In genomic region chr1:26221094-26221493, GRCh38 we compare ENCODE assay signal across 32 cellular contexts. TPM values are rescaled to one million over a fixed set of nuclear protein-coding genes. Genes with fewer than 3 reads are reported as not detected.
"Had no signal": no experiment of that assay in that cellular context is flagged by ENCODE, and none has a peak within 500 bp of the region (broad histone marks: within the 10 kb centered on the region; RNA-seq: fewer than 3 reads in every experiment).

No MANE protein-coding gene starts in this region.

- FAIRE-seq: kidney, pancreas had no signal

- H2AFZ ChIP-seq: hepatocyte had no signal

- H3K9me3 Mint-ChIP-seq: dendritic cell treated with granulocyte-macrophage colony-stimulating factor and Interleukin-4, amounts not matched to agents 40 ng/mL and 50 ng/mL, for 4 days; endodermal cell; memory B cell; naive B cell; natural killer cell treated with Interleukin-12 subunit alpha and Interleukin-12 subunit beta and Interleukin-15 and Interleukin-18, amount 100 ng/mL, for 72 hours; neural crest cell; stimulated activated naive B cell treated with anti-CD40 and anti-IgM and Interleukin-4, amounts not matched to agents 10 μg/mL and 1 μg/mL and 100 μg/mL, for 72 hours; stimulated activated naive CD8-positive, alpha-beta T cell treated with anti-CD3 and anti-CD28 coated beads, Interleukin-15, Interleukin-2, amounts not matched to agents 100 ng/mL and 50 ng/mL, for 24 hours had no signal

- H3K36me3 ChIP-seq: colonic mucosa, gastroesophageal sphincter, heart left ventricle, neutrophil, pancreas, prostate gland, right atrium auricular region, sigmoid colon, spleen, transverse colon, upper lobe of right lung, uterus had no signal

- H3K27ac Mint-ChIP-seq: dendritic cell treated with granulocyte-macrophage colony-stimulating factor and Interleukin-4, amounts not matched to agents 40 ng/mL and 50 ng/mL, for 4 days; endodermal cell; memory B cell; naive B cell; natural killer cell treated with Interleukin-12 subunit alpha and Interleukin-12 subunit beta and Interleukin-15 and Interleukin-18, amount 100 ng/mL, for 72 hours; stimulated activated naive B cell treated with anti-CD40 and anti-IgM and Interleukin-4, amounts not matched to agents 10 μg/mL and 1 μg/mL and 100 μg/mL, for 72 hours; stimulated activated naive CD8-positive, alpha-beta T cell treated with anti-CD3 and anti-CD28 coated beads, Interleukin-15, Interleukin-2, amounts not matched to agents 100 ng/mL and 50 ng/mL, for 24 hours had no signal

- H3K79me2 ChIP-seq: hepatocyte had no signal

- ATAC-seq: esophagus mucosa; foreskin keratinocyte; gastroesophageal sphincter; heart left ventricle; left lobe of liver; natural killer cell treated with Interleukin-12 subunit alpha and Interleukin-12 subunit beta and Interleukin-15 and Interleukin-18, amount 100 ng/mL, for 72 hours; pancreas; stimulated activated naive B cell treated with anti-CD40 and anti-IgM and Interleukin-4, amounts not matched to agents 10 μg/mL and 1 μg/mL and 100 μg/mL, for 72 hours; upper lobe of right lung had no signal

- H3K4me1 ChIP-seq: colonic mucosa, foreskin keratinocyte, prostate gland, uterus had no signal

- H3K4me2 ChIP-seq: hepatocyte had no signal

- H3K4me3 Mint-ChIP-seq: dendritic cell treated with granulocyte-macrophage colony-stimulating factor and Interleukin-4, amounts not matched to agents 40 ng/mL and 50 ng/mL, for 4 days; endodermal cell; memory B cell; natural killer cell treated with Interleukin-12 subunit alpha and Interleukin-12 subunit beta and Interleukin-15 and Interleukin-18, amount 100 ng/mL, for 72 hours; neural crest cell; stimulated activated naive B cell treated with anti-CD40 and anti-IgM and Interleukin-4, amounts not matched to agents 10 μg/mL and 1 μg/mL and 100 μg/mL, for 72 hours; stimulated activated naive CD8-positive, alpha-beta T cell treated with anti-CD3 and anti-CD28 coated beads, Interleukin-15, Interleukin-2, amounts not matched to agents 100 ng/mL and 50 ng/mL, for 24 hours had no signal

- DNase-seq: colonic mucosa; effector CD8-positive, alpha-beta T cell; endodermal cell; foreskin keratinocyte; heart left ventricle; kidney; naive B cell; pancreas; spleen; stimulated activated naive B cell treated with anti-CD40 and anti-IgM and Interleukin-4, amounts not matched to agents 10 μg/mL and 1 μg/mL and 100 μg/mL, for 72 hours; transverse colon; upper lobe of right lung; uterus had no signal

- H3K4me3 ChIP-seq: colonic mucosa, gastroesophageal sphincter, heart left ventricle, hepatocyte, lung, pancreas, prostate gland, right atrium auricular region, sigmoid colon, skin epidermis, spleen, transverse colon, upper lobe of right lung, uterus had no signal

- H3K27me3 ChIP-seq: colonic mucosa, hepatocyte, pancreas, right atrium auricular region, uterus had no signal

- H3K9me3 ChIP-seq: colonic mucosa, gastroesophageal sphincter, heart left ventricle, neutrophil, pancreas, prostate gland, right atrium auricular region, sigmoid colon, spleen, transverse colon, upper lobe of right lung, uterus had no signal

- H3K27ac ChIP-seq: colonic mucosa, epithelial cell of prostate, foreskin keratinocyte, gastroesophageal sphincter, heart left ventricle, hepatocyte, neutrophil, pancreas, prostate gland, right atrium auricular region, sigmoid colon, skin epidermis, spleen, upper lobe of right lung, uterus had no signal

- H3K36me3 Mint-ChIP-seq: memory B cell; natural killer cell treated with Interleukin-12 subunit alpha and Interleukin-12 subunit beta and Interleukin-15 and Interleukin-18, amount 100 ng/mL, for 72 hours had no signal

RNA-seq across cellular contexts. Expression of gene CATSPER4, which starts 30.7 kb away (rescaled TPM):
- total RNA-seq: colonic mucosa; esophagus mucosa; foreskin keratinocyte; gastroesophageal sphincter; heart left ventricle; hepatocyte; kidney; left lobe of liver; liver; lung; mononuclear cell; natural killer cell treated with Interleukin-12 subunit alpha and Interleukin-12 subunit beta and Interleukin-15 and Interleukin-18, amount 100 ng/mL, for 72 hours; neural crest cell; omental fat pad; pancreas; right atrium auricular region; sigmoid colon; spleen; transverse colon; upper lobe of right lung; uterus had no signal
- polyA plus RNA-seq: foreskin keratinocyte, heart left ventricle, liver, lung had no signal

RNA-seq across cellular contexts. Expression of gene ZNF593OS, which starts 49.5 kb away (rescaled TPM):
- total RNA-seq: colonic mucosa; endodermal cell; foreskin keratinocyte; gastroesophageal sphincter; heart left ventricle; kidney; left lobe of liver; liver; lung; mononuclear cell; natural killer cell treated with Interleukin-12 subunit alpha and Interleukin-12 subunit beta and Interleukin-15 and Interleukin-18, amount 100 ng/mL, for 72 hours; neural crest cell; omental fat pad; pancreas; prostate gland; right atrium auricular region; sigmoid colon; spleen; transverse colon; upper lobe of right lung; uterus had no signal
- polyA plus RNA-seq: heart left ventricle had no signal
